17 cellular contexts compared by ENCODE assay signal in genomic region chr9:76004526-76004925, GRCh38.
DNase-seq lines count a peak whose midpoint lies in the region; ATAC-seq and TF ChIP-seq lines count a peak whose summit lies in the region.
"Had no signal": no experiment of that assay in that cellular context is flagged by ENCODE, and none has a peak within 500 bp of the region (broad histone marks: within the 10 kb centered on the region; RNA-seq: fewer than 3 reads in every experiment).

No MANE protein-coding gene starts in this region.

- no peaks in the 10 kb centered on the region for H3K4me1 ChIP-seq in H9 (ENCODE audit: insufficient read depth, low read length)
- H3K4me1 ChIP-seq: BE2C, uterus had no signal

- H3K27ac ChIP-seq in dorsolateral prefrontal cortex = no peak overlapping the region
- no peak overlapping the region for H3K27ac ChIP-seq in H9 (ENCODE audit: insufficient read length, low read depth, low read length)
- H3K27ac ChIP-seq: ovary, uterus had no signal

- H3K4me3 ChIP-seq in dorsolateral prefrontal cortex = no peak overlapping the region
- H3K4me3 ChIP-seq: ovary, uterus had no signal

- no peak overlapping the region for H2AK5ac ChIP-seq in H9 (ENCODE audit: insufficient read length, low read length)

- no peak overlapping the region for H2AFZ ChIP-seq in H9 (ENCODE audit: low read length)

- H3K9ac ChIP-seq in H9 (ENCODE audit: extremely low read depth, insufficient read length, low read length) = no peak overlapping the region

- H3K79me1 ChIP-seq in H9 (ENCODE audit: insufficient read depth, low read depth, low read length, poor library complexity, severe bottlenecking) = no peaks in the 10 kb centered on the region

- H3K79me2 ChIP-seq in H9 (ENCODE audit: insufficient read depth, low read length) = no peaks in the 10 kb centered on the region; the same call in 1 of the 2 replicates

- intact Hi-C loops in activated T-helper 2 cell treated with anti-CD3 and anti-CD28 coated beads, Interferon-gamma antibody, Interleukin-2, Interleukin-4, amounts not matched to agents 10 μg/mL and 5 μg/mL and 100 μg/mL, durations not matched to agents 14 hours and 24 hours and 36 hours (cut with micrococcal nuclease) = loop anchor here (2.0 kb wide), 1 partner anchor 14 kb away; no protein-coding TSS in a partner anchor
- intact Hi-C loops in dorsolateral prefrontal cortex (cut with DNase I) (no loop called here), left ventricle myocardium superior (cut with micrococcal nuclease) (no loop called here)

- H3K14ac ChIP-seq in H9 (ENCODE audit: insufficient read depth, low read length) = no peak overlapping the region

- no peaks in the 10 kb centered on the region for H3K36me3 Mint-ChIP-seq in activated T-helper 2 cell treated with anti-CD3 and anti-CD28 coated beads, Interferon-gamma antibody, Interleukin-2, Interleukin-4, amounts not matched to agents 10 μg/mL and 5 μg/mL and 100 μg/mL, durations not matched to agents 14 hours and 24 hours and 36 hours (ENCODE audit: low read depth)
- H3K36me3 Mint-ChIP-seq in H9 (ENCODE audit: insufficient read depth in 1 of 3, low read depth in 3 of 3) = no peaks in the 10 kb centered on the region
- H3K36me3 Mint-ChIP-seq: activated naive CD8-positive, alpha-beta T cell treated with anti-CD3 and anti-CD28 coated beads, Interleukin-2, amount 10 ng/mL, durations not matched to agents 7 days and 5 days had no signal

- no peak overlapping the region for H3T11ph ChIP-seq in H9 (ENCODE audit: low read length)

- ATAC-seq in GM19351 (IDR thresholded peaks at IDR 0.05; ENCODE audit: unreplicated experiment) (peak; percentile 88), HG02852 (IDR thresholded peaks at IDR 0.05; ENCODE audit: unreplicated experiment) (peak; percentile 91), left ventricle myocardium superior (no peak)
- ATAC-seq: PC-3, SK-N-SH treated with all-trans-retinoic acid at 6 μM for 48 hours had no signal

- H2BK15ac ChIP-seq in H9 (ENCODE audit: low read depth, low read length) = no peak overlapping the region

- H2BK120ac ChIP-seq in H9 (ENCODE audit: low read depth, low read length, poor library complexity, severe bottlenecking) = no peak overlapping the region

- TF ChIP-seq CTCF in GM13977 (IDR thresholded peaks at IDR 0.05; ENCODE audit: extremely low read depth, insufficient read depth, missing control alignments) = no peak
- TF ChIP-seq CTCF in dorsolateral prefrontal cortex (IDR thresholded peaks at IDR 0.05 in 54 of 56, conservative IDR thresholded peaks at IDR 0.05 in 2 of 56; ENCODE audit: low read depth in 1 of 56, partially characterized antibody in 56 of 56) = no peak
- TF ChIP-seq CTCF in H9 (conservative IDR thresholded peaks at IDR 0.05) = no peak

- H3K4ac ChIP-seq in H9 (ENCODE audit: low read depth, low read length) = no peak overlapping the region

- H3K4me2 ChIP-seq in H9 (ENCODE audit: insufficient read depth, insufficient read length, low read length) = no peak overlapping the region

- peaks cover 21% of the 10 kb centered on the region for H3K4me1 Mint-ChIP-seq in activated T-helper 2 cell treated with anti-CD3 and anti-CD28 coated beads, Interferon-gamma antibody, Interleukin-2, Interleukin-4, amounts not matched to agents 10 μg/mL and 5 μg/mL and 100 μg/mL, durations not matched to agents 14 hours and 24 hours and 36 hours (ENCODE audit: low read depth)
- 0 out of 4 replicates have a peak, but pooled peaks cover 0 to under 1% of the 10 kb centered on the region in 2 experiments for H3K4me1 Mint-ChIP-seq in H9

- no peaks in the 10 kb centered on the region for H3K23me2 ChIP-seq in H9 (ENCODE audit: insufficient read length, low read depth, low read length, poor library complexity, severe bottlenecking)

- H3K9me3 ChIP-seq in H9 (ENCODE audit: control insufficient read depth, low read depth, low read length) = no peaks in the 10 kb centered on the region
- H3K9me3 ChIP-seq: BE2C, ovary, uterus had no signal

- no peak overlapping the region for H4K91ac ChIP-seq in H9 (ENCODE audit: insufficient read length, low read depth, low read length)

- no peak overlapping the region for H3K4me3 Mint-ChIP-seq in activated T-helper 2 cell treated with anti-CD3 and anti-CD28 coated beads, Interferon-gamma antibody, Interleukin-2, Interleukin-4, amounts not matched to agents 10 μg/mL and 5 μg/mL and 100 μg/mL, durations not matched to agents 14 hours and 24 hours and 36 hours (ENCODE audit: low read depth)
- no peak overlapping the region for H3K4me3 Mint-ChIP-seq in H9
- H3K4me3 Mint-ChIP-seq: activated naive CD8-positive, alpha-beta T cell treated with anti-CD3 and anti-CD28 coated beads, Interleukin-2, amount 10 ng/mL, durations not matched to agents 7 days and 5 days had no signal

- peaks cover 7% of the 10 kb centered on the region for H3K27me3 Mint-ChIP-seq in activated T-helper 2 cell treated with anti-CD3 and anti-CD28 coated beads, Interferon-gamma antibody, Interleukin-2, Interleukin-4, amounts not matched to agents 10 μg/mL and 5 μg/mL and 100 μg/mL, durations not matched to agents 14 hours and 24 hours and 36 hours (ENCODE audit: low read depth)
- H3K27me3 Mint-ChIP-seq in H9 (ENCODE audit: low read depth) = no peaks in the 10 kb centered on the region
- H3K27me3 Mint-ChIP-seq: activated naive CD8-positive, alpha-beta T cell treated with anti-CD3 and anti-CD28 coated beads, Interleukin-2, amount 10 ng/mL, durations not matched to agents 7 days and 5 days had no signal

- no peak overlapping the region for H2BK20ac ChIP-seq in H9 (ENCODE audit: low read depth, low read length, poor library complexity, severe bottlenecking)

- no peak overlapping the region for H4K5ac ChIP-seq in H9 (ENCODE audit: insufficient read length, low read depth, low read length)

- H3K18ac ChIP-seq in H9 (ENCODE audit: insufficient read length, low read depth, low read length) = no peak overlapping the region

- no peak overlapping the region for H2BK5ac ChIP-seq in H9 (ENCODE audit: insufficient read length, low read length)

- H3K23ac ChIP-seq in H9 (ENCODE audit: insufficient read length, low read depth, low read length) = no peak overlapping the region

- peak overlapping the region; percentile 40 for H3K27ac Mint-ChIP-seq in activated T-helper 2 cell treated with anti-CD3 and anti-CD28 coated beads, Interferon-gamma antibody, Interleukin-2, Interleukin-4, amounts not matched to agents 10 μg/mL and 5 μg/mL and 100 μg/mL, durations not matched to agents 14 hours and 24 hours and 36 hours
- H3K27ac Mint-ChIP-seq in H9 = no peak overlapping the region
- H3K27ac Mint-ChIP-seq: activated naive CD8-positive, alpha-beta T cell treated with anti-CD3 and anti-CD28 coated beads, Interleukin-2, amount 10 ng/mL, durations not matched to agents 7 days and 5 days had no signal

- DNase-seq in GM13977 (ENCODE audit: low spot score) (peak; percentile 38), dorsolateral prefrontal cortex (no peak), H9 (no peak), left ventricle myocardium superior (no peak), DMS53 (lab: John Stamatoyannopoulos, UW) (no peak)
- no peak for DNase-seq in activated T-helper 2 cell treated with anti-CD3 and anti-CD28 coated beads, Interferon-gamma antibody, Interleukin-2, Interleukin-4, amounts not matched to agents 10 μg/mL and 5 μg/mL and 100 μg/mL, durations not matched to agents 14 hours and 24 hours and 36 hours (ENCODE audit: low spot score)
- DNase-seq: activated CD8-positive, alpha-beta memory T cell treated with anti-CD3 and anti-CD28 coated beads for 24 hours; activated naive CD8-positive, alpha-beta T cell treated with anti-CD3 and anti-CD28 coated beads, Interleukin-2, amount 10 ng/mL, durations not matched to agents 7 days and 5 days; BE2C; NCI-H526 treated with DMSO at 0.1 percent for 48 hours; ovary; PC-3; small intestine; uterus had no signal

- WGBS in H9 (ENCODE audit: extremely low coverage, insufficient read length, low lambda C conversion rate) = no CpG with 5 or more reads among the region's 1 CpG

- H4K8ac ChIP-seq in H9 (replicated peaks; ENCODE audit: insufficient read length, low read depth, low read length) = no peak overlapping the region

- in situ Hi-C loops in GM13977 (cut with MboI; ENCODE audit: low pct_unique_long_range_greater_than_20kb, low sequenced_read_pairs, unreplicated experiment) = no loop called here

- H3K56ac ChIP-seq in H9 (ENCODE audit: insufficient read length, low read depth, low read length) = no peak overlapping the region

- H3K9me3 Mint-ChIP-seq in activated T-helper 2 cell treated with anti-CD3 and anti-CD28 coated beads, Interferon-gamma antibody, Interleukin-2, Interleukin-4, amounts not matched to agents 10 μg/mL and 5 μg/mL and 100 μg/mL, durations not matched to agents 14 hours and 24 hours and 36 hours = no peaks in the 10 kb centered on the region
- no peaks in the 10 kb centered on the region for H3K9me3 Mint-ChIP-seq in H9

- H4K20me1 ChIP-seq in H9 (ENCODE audit: control insufficient read depth, insufficient read depth, insufficient read length) = no peaks in the 10 kb centered on the region

- H2BK12ac ChIP-seq in H9 (ENCODE audit: insufficient read length, low read depth, low read length) = no peak overlapping the region

- H3K27me3 ChIP-seq in dorsolateral prefrontal cortex (no peaks in the 10 kb centered on the region), H9 (ENCODE audit: insufficient read depth, low read length) (no peaks in the 10 kb centered on the region)
- H3K27me3 ChIP-seq: ovary, uterus had no signal
